8 cellular contexts compared by ENCODE assay signal in the genomic region with DNA sequence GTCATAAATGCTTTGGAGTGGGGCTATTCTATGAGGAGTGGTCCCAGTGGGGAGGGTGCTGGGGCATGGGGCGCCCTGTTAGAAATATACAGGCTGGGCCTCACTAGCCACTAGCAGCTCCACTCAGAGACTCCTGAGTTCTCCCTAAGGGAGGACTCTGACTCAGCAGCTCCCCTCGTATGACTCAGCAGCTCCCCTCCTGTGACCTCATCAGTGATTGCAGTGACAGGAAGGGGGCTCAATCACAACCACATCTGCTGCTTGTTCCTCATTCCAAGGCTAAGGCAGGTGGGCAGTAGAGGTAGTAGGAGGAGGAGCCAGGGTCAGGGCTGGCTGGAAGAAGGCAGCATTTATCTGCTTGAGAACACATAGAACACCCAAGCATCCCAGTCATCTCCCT. TPM values are rescaled to one million over a fixed set of nuclear protein-coding genes. Genes with fewer than 3 reads are reported as not detected.
DNase-seq lines count a peak whose midpoint lies in the region; ATAC-seq and TF ChIP-seq lines count a peak whose summit lies in the region.

No MANE protein-coding gene starts in this region.

- H3K9me3 ChIP-seq in transverse colon = no peaks in the 10 kb centered on the region

- no peaks in the 10 kb centered on the region for H3K4me1 ChIP-seq in transverse colon

- peak; percentile 27 for DNase-seq in GM04503 (ENCODE audit: low read depth)
- peak; percentile 77 for DNase-seq in RPMI7951 (ENCODE audit: low read depth)
- DNase-seq in central memory CD8-positive, alpha-beta T cell (ENCODE audit: low spot score in 2 of 2) = no peak
- peak; percentile 32 for DNase-seq in stimulated activated CD4-positive, alpha-beta T cell treated with anti-CD3 and anti-CD28 coated beads, Interleukin-4, amount 100 ng/mL, for 1 hour
- DNase-seq in NCI-H2227 (lab: John Stamatoyannopoulos, UW; ENCODE audit: unreplicated experiment) = no peak
- DNase-seq in transverse colon = no peak

- no peak for TF ChIP-seq CTCF in transverse colon (IDR thresholded peaks at IDR 0.05)

- 58% methylated on average over 2 of the region's 2 CpGs; no CpG with 5 or more reads in 1 of the 2 donors for WGBS in transverse colon (ENCODE audit: low coverage in 1 of 2), 2 donors

- no peaks in the 10 kb centered on the region for H3K27me3 Mint-ChIP-seq in central memory CD8-positive, alpha-beta T cell

- no peak overlapping the region for H3K4me3 ChIP-seq in transverse colon

- H3K4me3 Mint-ChIP-seq in central memory CD8-positive, alpha-beta T cell = no peak overlapping the region

- peaks cover 15% of the 10 kb centered on the region for H3K4me1 Mint-ChIP-seq in central memory CD8-positive, alpha-beta T cell

- in situ Hi-C loops in transverse colon (cut with MboI; ENCODE audit: low pct_ligation_motif_present in 1 of 4, low pct_unique_long_range_greater_than_20kb in 1 of 4, low sequenced_read_pairs in 3 of 4) = no loop called here

- peaks cover 0 to 4% (median 0%) of the 10 kb centered on the region in 4 donors for H3K36me3 ChIP-seq in transverse colon

- H3K27me3 ChIP-seq in transverse colon = no peaks in the 10 kb centered on the region

- intact Hi-C loops in transverse colon (cut with DNase I; ENCODE audit: low total_unique reads) = no loop called here

- no peak for TF ChIP-seq EP300 in transverse colon (IDR thresholded peaks at IDR 0.05; ENCODE audit: low read depth)

- no peaks in the 10 kb centered on the region for H3K9me3 Mint-ChIP-seq in central memory CD8-positive, alpha-beta T cell

- peak overlapping the region; percentile 70 for H3K27ac Mint-ChIP-seq in central memory CD8-positive, alpha-beta T cell (ENCODE audit: low read depth)

- ATAC-seq in HG02798 (IDR thresholded peaks at IDR 0.05; ENCODE audit: poor library complexity, unreplicated experiment) (peak; percentile 65), HG02763 (IDR thresholded peaks at IDR 0.05; ENCODE audit: unreplicated experiment) (no peak)
- ATAC-seq in central memory CD8-positive, alpha-beta T cell (replicated peaks; ENCODE audit: extremely low read depth, poor library complexity, severe bottlenecking) = no peak

- H3K36me3 Mint-ChIP-seq in central memory CD8-positive, alpha-beta T cell (ENCODE audit: insufficient read depth) = peaks cover 69% of the 10 kb centered on the region

- H3K27ac ChIP-seq in transverse colon = no peak overlapping the region

- TF ChIP-seq POLR2A in transverse colon (IDR thresholded peaks at IDR 0.05) = no peak

RNA-seq across cellular contexts. Expression of a gene that starts 28.0 kb away (rescaled TPM):
- 0.12 and 0.49 TPM in 2 replicates for total RNA-seq in RPMI7951 (2014; rRNA removed; shearing (Covaris generic))
- 10 to 100 TPM in 3 of 4 donors, 1 to 10 TPM in 1; 6.6 to 15.3 (median 11.7) TPM for total RNA-seq in transverse colon

Comparison
In these comparisons a context has a peak if more than half of its experiments do, and no peak if none do; other contexts are left out.
1. DNase-seq: peak in GM04503 (single experiment), RPMI7951 (single experiment) and stimulated activated CD4-positive, alpha-beta T cell treated with anti-CD3 and anti-CD28 coated beads, Interleukin-4, amount 100 ng/mL, for 1 hour (single experiment); none in central memory CD8-positive, alpha-beta T cell (0 of 2), NCI-H2227 (single experiment) and transverse colon (single experiment).